In the genomic region with DNA sequence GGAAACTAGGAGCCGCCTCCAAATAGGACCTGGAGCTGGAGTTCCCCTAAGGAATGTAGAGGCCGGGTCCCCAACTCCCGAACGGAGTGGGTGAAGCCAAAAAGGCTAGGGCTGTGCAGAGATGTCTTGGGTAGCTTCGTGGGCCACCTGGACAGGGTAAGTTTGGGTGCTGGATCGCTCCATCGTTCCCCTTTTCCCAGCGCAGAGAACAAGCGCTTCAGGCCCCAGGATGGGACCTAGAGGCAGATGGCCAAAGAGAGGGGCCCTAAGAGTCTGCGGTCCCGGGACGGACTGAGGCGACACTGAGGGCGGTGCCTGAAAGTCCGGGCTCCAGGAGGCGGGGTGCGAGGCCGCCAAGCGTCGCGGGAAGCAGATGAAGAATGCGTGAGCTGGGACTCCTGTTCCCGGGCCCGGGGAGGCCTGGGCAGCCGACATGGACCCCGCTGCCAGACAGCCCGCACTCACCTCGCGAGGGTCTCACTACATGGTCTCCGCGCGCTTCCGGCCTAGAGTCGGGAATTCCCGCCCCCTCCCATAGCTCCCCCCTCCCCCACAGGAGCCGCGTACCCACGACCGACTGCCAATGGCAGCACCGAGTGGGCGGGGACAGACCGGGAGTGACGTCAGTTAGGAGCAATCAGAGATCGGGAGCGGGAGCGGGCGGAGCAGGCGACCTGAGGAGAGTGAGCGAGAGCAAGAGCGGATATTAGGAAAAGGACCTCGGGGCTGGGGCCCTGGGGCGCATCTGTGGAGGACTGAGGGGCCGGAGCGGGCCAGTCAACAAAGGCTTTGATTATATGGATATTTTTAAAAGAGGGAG, we compare ENCODE assay signal across 1 cellular context.
TF ChIP-seq lines count a peak whose summit lies in the region.

A gene with protein sequence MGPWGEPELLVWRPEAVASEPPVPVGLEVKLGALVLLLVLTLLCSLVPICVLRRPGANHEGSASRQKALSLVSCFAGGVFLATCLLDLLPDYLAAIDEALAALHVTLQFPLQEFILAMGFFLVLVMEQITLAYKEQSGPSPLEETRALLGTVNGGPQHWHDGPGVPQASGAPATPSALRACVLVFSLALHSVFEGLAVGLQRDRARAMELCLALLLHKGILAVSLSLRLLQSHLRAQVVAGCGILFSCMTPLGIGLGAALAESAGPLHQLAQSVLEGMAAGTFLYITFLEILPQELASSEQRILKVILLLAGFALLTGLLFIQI (minus strand): TSS at position 508 of the 820 bp plus-strand sequence. CDS start 822 bp downstream, outside the sequence.

TF ChIP-seq in GM12878, 131 proteins besides CTCF, POLR2A, EP300 and RAD21 (continued from another document):
- TF ChIP-seq ZBTB40 (IDR thresholded peaks at IDR 0.05; ENCODE audit: borderline replicate concordance) (0 out of 2 replicates have a peak, but pooled peaks have one; percentile 14), RBBP5 (conservative IDR thresholded peaks at IDR 0.05) (no peak), GATAD2B (conservative IDR thresholded peaks at IDR 0.05; ENCODE audit: low read depth) (peak; percentile 34; the same call in 1 of the 2 replicates), CHD1 (IDR thresholded peaks at IDR 0.05; ENCODE audit: low read depth, low read length) (no peak), IRF4 (IDR thresholded peaks at IDR 0.05; ENCODE audit: low read depth, low read length) (no peak), PML (IDR thresholded peaks at IDR 0.05; ENCODE audit: low read length) (no peak), PAX8 (IDR thresholded peaks at IDR 0.05) (no peak), MEF2B (IDR thresholded peaks at IDR 0.05; ENCODE audit: partially characterized antibody, poor library complexity, severe bottlenecking) (no peak), SREBF2 (IDR thresholded peaks at IDR 0.05; ENCODE audit: low read length) (no peak), FOS (IDR thresholded peaks at IDR 0.05; ENCODE audit: borderline replicate concordance, extremely low read depth, insufficient read length) (peak; percentile 11), NRF1 (conservative IDR thresholded peaks at IDR 0.05; ENCODE audit: low read depth, low read length) (no peak), MTA3 (IDR thresholded peaks at IDR 0.05; ENCODE audit: borderline replicate concordance, low read length) (no peak), RUNX3 (IDR thresholded peaks at IDR 0.05; ENCODE audit: low read length) (no peak), ZSCAN29 (IDR thresholded peaks at IDR 0.05) (no peak), STAT1 (conservative IDR thresholded peaks at IDR 0.05) (no peak), MYC (IDR thresholded peaks at IDR 0.05; ENCODE audit: insufficient read depth, insufficient read length, insufficient replicate concordance, low read length, severe bottlenecking) (no peak), MLLT1 (IDR thresholded peaks at IDR 0.05) (no peak), BRCA1 (IDR thresholded peaks at IDR 0.05; ENCODE audit: low read depth, low read length) (peak; percentile 45; the same call in 1 of the 2 replicates), MTA2 (IDR thresholded peaks at IDR 0.05; ENCODE audit: low read depth) (no peak), ASH2L (IDR thresholded peaks at IDR 0.05; ENCODE audit: borderline replicate concordance, low read depth) (no peak), RB1 (IDR thresholded peaks at IDR 0.05; ENCODE audit: borderline replicate concordance) (no peak), CHD4 (IDR thresholded peaks at IDR 0.05) (no peak)
- TF ChIP-seq, protein P1, sequence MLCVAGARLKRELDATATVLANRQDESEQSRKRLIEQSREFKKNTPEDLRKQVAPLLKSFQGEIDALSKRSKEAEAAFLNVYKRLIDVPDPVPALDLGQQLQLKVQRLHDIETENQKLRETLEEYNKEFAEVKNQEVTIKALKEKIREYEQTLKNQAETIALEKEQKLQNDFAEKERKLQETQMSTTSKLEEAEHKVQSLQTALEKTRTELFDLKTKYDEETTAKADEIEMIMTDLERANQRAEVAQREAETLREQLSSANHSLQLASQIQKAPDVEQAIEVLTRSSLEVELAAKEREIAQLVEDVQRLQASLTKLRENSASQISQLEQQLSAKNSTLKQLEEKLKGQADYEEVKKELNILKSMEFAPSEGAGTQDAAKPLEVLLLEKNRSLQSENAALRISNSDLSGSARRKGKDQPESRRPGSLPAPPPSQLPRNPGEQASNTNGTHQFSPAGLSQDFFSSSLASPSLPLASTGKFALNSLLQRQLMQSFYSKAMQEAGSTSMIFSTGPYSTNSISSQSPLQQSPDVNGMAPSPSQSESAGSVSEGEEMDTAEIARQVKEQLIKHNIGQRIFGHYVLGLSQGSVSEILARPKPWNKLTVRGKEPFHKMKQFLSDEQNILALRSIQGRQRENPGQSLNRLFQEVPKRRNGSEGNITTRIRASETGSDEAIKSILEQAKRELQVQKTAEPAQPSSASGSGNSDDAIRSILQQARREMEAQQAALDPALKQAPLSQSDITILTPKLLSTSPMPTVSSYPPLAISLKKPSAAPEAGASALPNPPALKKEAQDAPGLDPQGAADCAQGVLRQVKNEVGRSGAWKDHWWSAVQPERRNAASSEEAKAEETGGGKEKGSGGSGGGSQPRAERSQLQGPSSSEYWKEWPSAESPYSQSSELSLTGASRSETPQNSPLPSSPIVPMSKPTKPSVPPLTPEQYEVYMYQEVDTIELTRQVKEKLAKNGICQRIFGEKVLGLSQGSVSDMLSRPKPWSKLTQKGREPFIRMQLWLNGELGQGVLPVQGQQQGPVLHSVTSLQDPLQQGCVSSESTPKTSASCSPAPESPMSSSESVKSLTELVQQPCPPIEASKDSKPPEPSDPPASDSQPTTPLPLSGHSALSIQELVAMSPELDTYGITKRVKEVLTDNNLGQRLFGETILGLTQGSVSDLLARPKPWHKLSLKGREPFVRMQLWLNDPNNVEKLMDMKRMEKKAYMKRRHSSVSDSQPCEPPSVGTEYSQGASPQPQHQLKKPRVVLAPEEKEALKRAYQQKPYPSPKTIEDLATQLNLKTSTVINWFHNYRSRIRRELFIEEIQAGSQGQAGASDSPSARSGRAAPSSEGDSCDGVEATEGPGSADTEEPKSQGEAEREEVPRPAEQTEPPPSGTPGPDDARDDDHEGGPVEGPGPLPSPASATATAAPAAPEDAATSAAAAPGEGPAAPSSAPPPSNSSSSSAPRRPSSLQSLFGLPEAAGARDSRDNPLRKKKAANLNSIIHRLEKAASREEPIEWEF (IDR thresholded peaks at IDR 0.05; ENCODE audit: insufficient replicate concordance, low read depth, low read length), result no peak
- TF ChIP-seq, protein P2, sequence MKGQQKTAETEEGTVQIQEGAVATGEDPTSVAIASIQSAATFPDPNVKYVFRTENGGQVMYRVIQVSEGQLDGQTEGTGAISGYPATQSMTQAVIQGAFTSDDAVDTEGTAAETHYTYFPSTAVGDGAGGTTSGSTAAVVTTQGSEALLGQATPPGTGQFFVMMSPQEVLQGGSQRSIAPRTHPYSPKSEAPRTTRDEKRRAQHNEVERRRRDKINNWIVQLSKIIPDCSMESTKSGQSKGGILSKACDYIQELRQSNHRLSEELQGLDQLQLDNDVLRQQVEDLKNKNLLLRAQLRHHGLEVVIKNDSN (IDR thresholded peaks at IDR 0.05; ENCODE audit: borderline replicate concordance, extremely low read length, insufficient read depth, low read depth, low read length), result no peak
